2 cellular contexts compared by ENCODE assay signal in the genomic region with DNA sequence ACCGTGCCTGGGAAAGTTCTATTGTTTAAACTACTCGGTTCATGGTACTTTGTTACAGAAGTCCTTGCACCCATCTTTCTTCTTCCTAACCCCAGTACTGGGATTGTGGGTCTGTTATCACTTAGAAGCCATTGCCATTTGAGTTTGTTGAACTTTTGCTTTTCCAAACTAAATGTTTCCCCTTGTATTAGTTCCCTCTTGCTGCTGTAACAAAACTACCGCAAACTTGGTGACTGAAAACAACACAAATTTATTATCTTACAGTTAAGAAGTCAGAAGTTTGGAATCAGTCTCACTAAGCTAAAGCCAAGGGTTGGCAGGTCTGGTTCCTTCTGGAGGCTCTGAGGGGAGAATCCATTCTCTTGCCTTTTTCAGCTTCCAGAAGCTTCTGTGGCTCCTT.
TF ChIP-seq lines count a peak whose summit lies in the region.

No MANE protein-coding gene starts in this region.

TF ChIP-seq in HepG2, 621 proteins besides CTCF, POLR2A, EP300 and RAD21:
- TF ChIP-seq XRCC5 (optimal IDR thresholded peaks at IDR 0.05; ENCODE audit: low read length) (no peak), TP53 (CRISPR knock-in tag; conservative IDR thresholded peaks at IDR 0.05) (no peak), ZNF12 (CRISPR knock-in tag; IDR thresholded peaks at IDR 0.05) (peak; percentile 87)

TF ChIP-seq in K562, 482 proteins besides CTCF, POLR2A, EP300 and RAD21:
- TF ChIP-seq ZNF12 (CRISPR knock-in tag; IDR thresholded peaks at IDR 0.05) (peak; percentile 98), TRIM25 (IDR thresholded peaks at IDR 0.05; ENCODE audit: borderline replicate concordance) (no peak)
